In the genomic region with DNA sequence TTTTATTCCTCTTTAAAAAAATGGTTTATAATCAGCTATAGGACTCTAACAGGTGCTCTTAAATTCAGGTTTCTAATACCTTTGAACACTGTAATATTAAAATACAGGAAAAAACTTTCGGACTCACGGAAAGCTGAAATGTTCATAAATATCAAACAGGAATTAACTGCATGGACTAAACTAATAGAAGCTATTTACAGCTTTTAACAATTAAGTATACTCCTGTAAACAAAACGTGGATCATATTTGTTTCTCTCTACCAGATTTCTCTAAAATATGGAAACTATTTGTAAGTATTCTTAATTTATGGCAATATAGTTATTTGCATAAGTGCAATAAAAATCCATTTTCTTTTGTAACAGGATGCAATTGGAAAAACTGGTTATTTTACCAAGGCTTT, we compare ENCODE assay signal across 24 cellular contexts.
"Had no signal": no experiment of that assay in that cellular context is flagged by ENCODE, and none has a peak within 500 bp of the region (broad histone marks: within the 10 kb centered on the region; RNA-seq: fewer than 3 reads in every experiment).

No MANE protein-coding gene starts in this region.

- H3K27me3 Mint-ChIP-seq: activated naive CD8-positive, alpha-beta T cell treated with anti-CD3 and anti-CD28 coated beads, Interleukin-2, amount 10 ng/mL, durations not matched to agents 7 days and 5 days; central memory CD8-positive, alpha-beta T cell had no signal

- H3K4me2 ChIP-seq: PC-9 had no signal

- H3K4me3 Mint-ChIP-seq: activated CD8-positive, alpha-beta T cell treated with anti-CD3 and anti-CD28 coated beads, Interleukin-2, amount 10 ng/mL, durations not matched to agents 7 days and 5 days; activated naive CD8-positive, alpha-beta T cell treated with anti-CD3 and anti-CD28 coated beads, Interleukin-2, amount 10 ng/mL, durations not matched to agents 7 days and 5 days; brain; central memory CD8-positive, alpha-beta T cell; T-helper 1 cell treated with Interleukin-12 subunit alpha and Interleukin-12 subunit beta and Interleukin-4 antibody, amounts not matched to agents 30 μg/mL and 1 μg/mL, for 36 hours; WTC11 had no signal

- H3K4me1 Mint-ChIP-seq: activated naive CD8-positive, alpha-beta T cell treated with anti-CD3 and anti-CD28 coated beads, Interleukin-2, amount 10 ng/mL, durations not matched to agents 7 days and 5 days; brain; WTC11 had no signal

- H2AFZ ChIP-seq: PC-9 had no signal

- DNase-seq: activated CD4-positive, alpha-beta T cell treated with anti-CD3 and anti-CD28 coated beads for 48 hours; activated CD4-positive, alpha-beta T cell treated with anti-CD3 and anti-CD28 coated beads, Interleukin-2, amount 50 U/mL, for 4 hours; activated CD4-positive, CD25-positive, alpha-beta regulatory T cell treated with anti-CD3 and anti-CD28 coated beads, Interleukin-2, amount 50 U/mL, for 72 hours; activated CD8-positive, alpha-beta memory T cell treated with anti-CD3 and anti-CD28 coated beads, Interleukin-2, amount 50 U/mL, for 48 hours; activated CD8-positive, alpha-beta T cell treated with anti-CD3 and anti-CD28 coated beads, Interleukin-2, amount 10 ng/mL, durations not matched to agents 7 days and 5 days; activated naive CD4-positive, alpha-beta T cell treated with anti-CD3 and anti-CD28 coated beads, Interleukin-2, amount 50 U/mL, for 16 hours; activated naive CD8-positive, alpha-beta T cell treated with anti-CD3 and anti-CD28 coated beads, Interleukin-2, amount 10 ng/mL, durations not matched to agents 7 days and 5 days; activated T-cell treated with anti-CD3 and anti-CD28 coated beads, Interleukin-2, amount 50 U/mL, for 1 hour; adrenal gland; aorta; KBM-7; NCI-H1092 treated with DMSO at 0.1 percent for 48 hours; NCI-H1417 treated with DMSO at 0.1 percent for 48 hours; NCI-H187; NCI-H2081; NCI-H446 treated with DMSO at 0.1 percent for 48 hours; NCI-H526; NK-92 treated with Interleukin-12 subunit alpha and Interleukin-12 subunit beta, amount 100 ng/mL, for 24 hours; PC-9; SHP77 treated with DMSO at 0.1 percent for 48 hours had no signal

- ATAC-seq: activated CD8-positive, alpha-beta T cell treated with anti-CD3 and anti-CD28 coated beads, Interleukin-2, amount 10 ng/mL, durations not matched to agents 7 days and 5 days; WTC11 had no signal

- H3K27me3 ChIP-seq: adrenal gland had no signal

- H3K36me3 ChIP-seq: adrenal gland had no signal

- H3K36me3 Mint-ChIP-seq: brain had no signal

- H3K4me1 ChIP-seq: adrenal gland had no signal

- H3K27ac ChIP-seq: adrenal gland, PC-9 had no signal

- H3K4me3 ChIP-seq: adrenal gland, PC-9 had no signal

- H3K27ac Mint-ChIP-seq: activated CD8-positive, alpha-beta T cell treated with anti-CD3 and anti-CD28 coated beads, Interleukin-2, amount 10 ng/mL, durations not matched to agents 7 days and 5 days; activated naive CD8-positive, alpha-beta T cell treated with anti-CD3 and anti-CD28 coated beads, Interleukin-2, amount 10 ng/mL, durations not matched to agents 7 days and 5 days; brain; T-helper 1 cell treated with Interleukin-12 subunit alpha and Interleukin-12 subunit beta and Interleukin-4 antibody, amounts not matched to agents 30 μg/mL and 1 μg/mL, for 36 hours; WTC11 had no signal
